Comparison of ENCODE assay signal across 24 cellular contexts in the genomic region with DNA sequence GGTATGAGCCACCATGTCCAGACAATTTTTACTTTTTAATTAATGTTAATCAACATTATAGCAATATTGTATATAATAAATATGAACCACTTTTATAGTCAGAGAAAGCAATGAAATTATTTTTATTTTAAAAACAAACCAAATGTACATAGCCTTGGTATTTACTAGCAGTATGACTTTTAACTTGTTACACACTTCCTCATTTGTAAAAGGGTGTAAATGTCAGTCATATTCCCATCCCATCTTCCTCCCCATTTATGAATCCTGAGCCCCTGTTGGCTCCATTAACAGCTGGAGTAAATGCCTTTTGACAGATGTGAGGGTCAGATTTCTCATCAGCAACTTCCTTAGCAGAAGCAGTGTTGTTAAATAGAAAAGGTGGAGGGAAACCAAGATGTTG.
A peak's percentile ranks its signal among the peaks of the same experiment; 100 is the strongest.
DNase-seq lines count a peak whose midpoint lies in the region; ATAC-seq, FAIRE-seq and TF ChIP-seq lines count a peak whose summit lies in the region.
"Had no signal": no experiment of that assay in that cellular context is flagged by ENCODE, and none has a peak within 500 bp of the region (broad histone marks: within the 10 kb centered on the region; RNA-seq: fewer than 3 reads in every experiment).

No MANE protein-coding gene starts in this region.

- intact Hi-C loops in K562 (cut with micrococcal nuclease), result no loop called here

- H3K4me1 ChIP-seq in K562 (replicated peaks in 1 of 2; ENCODE audit: control insufficient read depth in 2 of 2, insufficient read depth in 2 of 2, low read length in 2 of 2) (peaks cover 0 to 3% of the 10 kb centered on the region in 2 experiments; a peak in 3 of 5 replicates), smooth muscle cell (ENCODE audit: low read depth) (no peaks in the 10 kb centered on the region)
- H3K4me1 ChIP-seq: BE2C, Peyer's patch had no signal

- TF ChIP-seq RAD21 in K562 (CRISPR knock-in tag; conservative IDR thresholded peaks at IDR 0.05 in 1 of 2, IDR thresholded peaks at IDR 0.05 in 1 of 2), result no peak

- no peak for TF ChIP-seq EP300 in K562 (IDR thresholded peaks at IDR 0.05; ENCODE audit: low read length)

- peak; percentile 2 for DNase-seq in DMS 273 (lab: John Stamatoyannopoulos, UW; ENCODE audit: unreplicated experiment)
- DNase-seq in DMS 273 treated with DMSO at 0.1 percent for 48 hours (lab: John Stamatoyannopoulos, UW), result no peak
- DNase-seq in OCI-M1 (lab: John Stamatoyannopoulos, UW), result peak; percentile 36
- peak in 1 of 4 experiments; percentile 10 for DNase-seq in K562 (ENCODE audit: extremely low read depth in 1 of 4, low spot score in 3 of 4)
- DNase-seq in smooth muscle cell (lab: John Stamatoyannopoulos, UW; ENCODE audit: unreplicated experiment), result no peak
- no peak for DNase-seq in NCI-H1436 treated with DMSO at 0.1 percent for 48 hours (lab: John Stamatoyannopoulos, UW)
- DNase-seq in substantia nigra (lab: John Stamatoyannopoulos, UW), result no peak
- DNase-seq: ACHN; BE2C; CD8-positive, alpha-beta memory T cell; HCEC 1CT; Karpas-422; NCI-H1105 treated with DMSO at 0.1 percent for 48 hours; NCI-H1694; NCI-H446 treated with DMSO at 0.1 percent for 48 hours; NCI-H526; Peyer's patch; SHP77 treated with DMSO at 0.1 percent for 48 hours; SW 1271 had no signal

- no peaks in the 10 kb centered on the region for H3F3A ChIP-seq in smooth muscle cell (ENCODE audit: low read depth)

- H3K27ac ChIP-seq in K562 (ENCODE audit: extremely low read depth, low read depth, low read length) (no peak overlapping the region), smooth muscle cell (ENCODE audit: low read depth) (peak overlapping the region; percentile 29), substantia nigra (ENCODE audit: low read depth, low read length, poor library complexity, severe bottlenecking) (no peak overlapping the region)
- H3K27ac ChIP-seq: 22Rv1, Peyer's patch had no signal

- H3K27me3 ChIP-seq in K562 (ENCODE audit: control insufficient read depth in 2 of 2, insufficient read depth in 2 of 2, low read length in 2 of 2) (no peaks in the 10 kb centered on the region), smooth muscle cell (ENCODE audit: low read depth) (no peaks in the 10 kb centered on the region)
- H3K27me3 ChIP-seq: BE2C, Peyer's patch had no signal

- H3K9ac ChIP-seq in K562 (ENCODE audit: insufficient read depth in 1 of 2, low read depth in 2 of 2, low read length in 2 of 2) (no peak overlapping the region), smooth muscle cell (ENCODE audit: low read depth) (no peak overlapping the region)

- no peak for FAIRE-seq in K562 (lab: Jason Lieb, UNC)
- FAIRE-seq: H1 had no signal

- H3K36me3 Mint-ChIP-seq in activated T-helper 17 cell treated with anti-CD3 and anti-CD28 coated beads, Interleukin-2, amount 50 U/mL, for 72 hours (ENCODE audit: low read depth), result peaks cover 2% of the 10 kb centered on the region

- H3K4me3 Mint-ChIP-seq in activated T-helper 17 cell treated with anti-CD3 and anti-CD28 coated beads, Interleukin-2, amount 50 U/mL, for 72 hours, result no peak overlapping the region
- H3K4me3 Mint-ChIP-seq: CD14-positive monocyte; CD8-positive, alpha-beta memory T cell; IgD-negative memory B cell had no signal

- no peaks in the 10 kb centered on the region for H3K79me2 ChIP-seq in K562 (ENCODE audit: control insufficient read depth, insufficient read depth, low read length)
- no peaks in the 10 kb centered on the region for H3K79me2 ChIP-seq in smooth muscle cell (ENCODE audit: low read depth)

- no peak overlapping the region for H3K4me2 ChIP-seq in K562 (ENCODE audit: insufficient read depth, low read length)
- H3K4me2 ChIP-seq in smooth muscle cell, result no peak overlapping the region

- no peak for TF ChIP-seq CTCF in K562 (IDR thresholded peaks at IDR 0.05 in 2 of 3, conservative IDR thresholded peaks at IDR 0.05 in 1 of 3; ENCODE audit: insufficient read depth in 2 of 3, low read depth in 1 of 3, low read length in 3 of 3)
- no peak for TF ChIP-seq CTCF in smooth muscle cell (IDR thresholded peaks at IDR 0.05; ENCODE audit: borderline replicate concordance, insufficient read depth, poor library complexity, severe bottlenecking)

- BruUV-seq in K562 (replicated peaks; lab: Mats Ljungman, UMichigan), result no TSS peak

- H3K4me3 ChIP-seq in K562 (no peak overlapping the region), smooth muscle cell (no peak overlapping the region)
- H3K4me3 ChIP-seq: Peyer's patch had no signal

- H4K20me1 ChIP-seq in K562 (replicated peaks; ENCODE audit: control insufficient read depth, insufficient read depth, low read length), result no peaks in the 10 kb centered on the region
- H4K20me1 ChIP-seq in smooth muscle cell (ENCODE audit: low read depth), result no peaks in the 10 kb centered on the region

- H3K36me3 ChIP-seq in K562 (ENCODE audit: control insufficient read depth, insufficient read depth, low read length), result no peaks in the 10 kb centered on the region
- no peaks in the 10 kb centered on the region for H3K36me3 ChIP-seq in smooth muscle cell (ENCODE audit: low read depth)
- H3K36me3 ChIP-seq: BE2C, Peyer's patch had no signal

- in situ Hi-C loops in K562 (cut with MboI), result no loop called here

- H3K9me3 ChIP-seq in K562 (replicated peaks; ENCODE audit: control insufficient read depth, insufficient read depth, low read depth, low read length) (no peaks in the 10 kb centered on the region), smooth muscle cell (replicated peaks; ENCODE audit: low read depth) (no peaks in the 10 kb centered on the region)
- H3K9me3 ChIP-seq: BE2C, Peyer's patch had no signal

- no peaks in the 10 kb centered on the region for H3K9me1 ChIP-seq in K562 (ENCODE audit: control insufficient read depth, insufficient read depth, low read length)

- no peak overlapping the region for H3K27ac Mint-ChIP-seq in activated T-helper 17 cell treated with anti-CD3 and anti-CD28 coated beads, Interleukin-2, amount 50 U/mL, for 72 hours
- H3K27ac Mint-ChIP-seq: CD14-positive monocyte, IgD-negative memory B cell had no signal

- no peaks in the 10 kb centered on the region for H3K27me3 Mint-ChIP-seq in activated T-helper 17 cell treated with anti-CD3 and anti-CD28 coated beads, Interleukin-2, amount 50 U/mL, for 72 hours
- H3K27me3 Mint-ChIP-seq: CD8-positive, alpha-beta memory T cell; IgD-negative memory B cell had no signal

- CTCF ChIA-PET in K562 (lab: Yijun Ruan, JAX; ENCODE audit: low intra/inter-chr PET ratio), result no interaction called here

- POLR2A ChIA-PET in K562 (lab: Yijun Ruan, JAX), result interaction anchor here (0.6 kb wide), 1 partner anchor 97 kb away, joined by 3 read pairs; no protein-coding TSS in a partner anchor

- ATAC-seq in K562, result peak; percentile 48
- ATAC-seq in activated T-helper 17 cell treated with anti-CD3 and anti-CD28 coated beads, Interleukin-2, amount 50 U/mL, for 72 hours (replicated peaks), result no peak

- no peaks in the 10 kb centered on the region for H3K4me1 Mint-ChIP-seq in activated T-helper 17 cell treated with anti-CD3 and anti-CD28 coated beads, Interleukin-2, amount 50 U/mL, for 72 hours
- H3K4me1 Mint-ChIP-seq: CD14-positive monocyte; CD8-positive, alpha-beta memory T cell; IgD-negative memory B cell had no signal

- H2AFZ ChIP-seq in K562 (ENCODE audit: low read depth, low read length) (no peak overlapping the region), smooth muscle cell (ENCODE audit: low read depth) (no peak overlapping the region)

- no peaks in the 10 kb centered on the region for H3K9me3 Mint-ChIP-seq in activated T-helper 17 cell treated with anti-CD3 and anti-CD28 coated beads, Interleukin-2, amount 50 U/mL, for 72 hours
- H3K9me3 Mint-ChIP-seq: CD8-positive, alpha-beta memory T cell had no signal

- no peak for TF ChIP-seq POLR2A in K562 (conservative IDR thresholded peaks at IDR 0.05)

TF ChIP-seq in K562, 482 proteins besides CTCF, POLR2A, EP300 and RAD21 (continues in another document):
- TF ChIP-seq MCM5 (IDR thresholded peaks at IDR 0.05; ENCODE audit: low read depth) (no peak), SPI1 (IDR thresholded peaks at IDR 0.05; ENCODE audit: borderline replicate concordance, low read depth, low read length) (peak; percentile 81), CREBBP (IDR thresholded peaks at IDR 0.05; ENCODE audit: low read depth, low read length) (no peak), CBFA2T3 (IDR thresholded peaks at IDR 0.05) (0 out of 2 replicates have a peak, but pooled peaks have one; percentile 9), ZBTB5 (IDR thresholded peaks at IDR 0.05) (no peak), MLX (CRISPR knock-in tag; conservative IDR thresholded peaks at IDR 0.05) (no peak), KDM4B (IDR thresholded peaks at IDR 0.05; ENCODE audit: borderline replicate concordance in 2 of 2, low read depth in 1 of 2) (no peak), WHSC1 (IDR thresholded peaks at IDR 0.05; ENCODE audit: low read length) (no peak)
- TF ChIP-seq, protein P1, sequence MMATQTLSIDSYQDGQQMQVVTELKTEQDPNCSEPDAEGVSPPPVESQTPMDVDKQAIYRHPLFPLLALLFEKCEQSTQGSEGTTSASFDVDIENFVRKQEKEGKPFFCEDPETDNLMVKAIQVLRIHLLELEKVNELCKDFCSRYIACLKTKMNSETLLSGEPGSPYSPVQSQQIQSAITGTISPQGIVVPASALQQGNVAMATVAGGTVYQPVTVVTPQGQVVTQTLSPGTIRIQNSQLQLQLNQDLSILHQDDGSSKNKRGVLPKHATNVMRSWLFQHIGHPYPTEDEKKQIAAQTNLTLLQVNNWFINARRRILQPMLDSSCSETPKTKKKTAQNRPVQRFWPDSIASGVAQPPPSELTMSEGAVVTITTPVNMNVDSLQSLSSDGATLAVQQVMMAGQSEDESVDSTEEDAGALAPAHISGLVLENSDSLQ (IDR thresholded peaks at IDR 0.05), result peak; percentile 35; the same call in 1 of the 2 replicates

Comparison
In these comparisons a context has a peak if more than half of its experiments do, and no peak if none do; other contexts are left out.
1. DNase-seq: peak in DMS 273 (single experiment) and OCI-M1 (single experiment); none in DMS 273 treated with DMSO at 0.1 percent for 48 hours (single experiment), smooth muscle cell (single experiment), NCI-H1436 treated with DMSO at 0.1 percent for 48 hours (single experiment) and substantia nigra (0 of 49).